ENCODE assay signal across 17 cellular contexts in the genomic region with DNA sequence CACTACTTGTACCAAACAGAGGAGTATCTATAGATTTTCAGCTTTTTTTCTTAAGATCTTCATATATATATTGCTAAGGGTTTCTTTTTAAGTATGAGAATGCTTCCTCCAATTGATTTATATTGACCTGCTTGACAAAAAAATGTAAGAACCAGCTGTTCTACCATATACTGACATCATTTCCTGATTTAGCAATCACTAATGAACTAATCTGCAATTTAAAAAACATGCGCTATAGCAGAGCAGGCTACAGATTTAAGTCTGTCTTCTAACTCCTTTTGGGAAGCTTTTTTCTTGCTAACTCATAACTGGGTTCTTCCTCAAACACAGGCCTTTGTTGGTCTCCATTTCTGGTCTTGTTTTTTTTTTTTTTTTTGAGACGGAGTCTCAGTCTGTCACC. TPM values are rescaled to one million over a fixed set of nuclear protein-coding genes. Genes with fewer than 3 reads are reported as not detected.
DNase-seq lines count a peak whose midpoint lies in the region; ATAC-seq and TF ChIP-seq lines count a peak whose summit lies in the region.
"Had no signal": no experiment of that assay in that cellular context is flagged by ENCODE, and none has a peak within 500 bp of the region (broad histone marks: within the 10 kb centered on the region; RNA-seq: fewer than 3 reads in every experiment).

No MANE protein-coding gene starts in this region.

- H3K56ac ChIP-seq in IMR-90 (ENCODE audit: extremely low read depth, insufficient read depth, low read length), result no peak overlapping the region

- dilution Hi-C loops in IMR-90 (cut with HindIII; ENCODE audit: low sequenced_read_pairs, unreplicated experiment), result no loop called here

- H2BK5ac ChIP-seq in IMR-90 (ENCODE audit: low read depth, low read length, poor library complexity, severe bottlenecking), result no peak overlapping the region

- H2BK120ac ChIP-seq in IMR-90 (ENCODE audit: low read depth, low read length), result no peak overlapping the region

- H2BK15ac ChIP-seq in IMR-90 (ENCODE audit: low read depth, low read length), result no peak overlapping the region

- intact Hi-C loops in IMR-90 (cut with micrococcal nuclease), result no loop called here
- intact Hi-C loops in left ventricle myocardium inferior (cut with micrococcal nuclease), result no loop called here

- H2BK20ac ChIP-seq in IMR-90 (ENCODE audit: low read depth, low read length), result no peak overlapping the region

- no peaks in the 10 kb centered on the region for H3K9me1 ChIP-seq in IMR-90 (ENCODE audit: insufficient read depth, low read length)

- no TSS peak for BruUV-seq in IMR-90 (replicated peaks; lab: Mats Ljungman, UMichigan)

- 80% methylated on average over 1 of the region's 2 CpGs; no CpG with 5 or more reads in 1 of the 2 experiments for WGBS in IMR-90 (ENCODE audit: extremely low coverage in 2 of 2, insufficient read length in 1 of 2), 2 experiments

- no peak overlapping the region for H4K5ac ChIP-seq in IMR-90 (ENCODE audit: low read depth, low read length)

- no peaks in the 10 kb centered on the region for H3K4me1 ChIP-seq in IMR-90 (ENCODE audit: control insufficient read depth, insufficient read depth, low read length)
- H3K4me1 ChIP-seq in left ventricle myocardium inferior, result no peaks in the 10 kb centered on the region

- DNase-seq in AG10803 (ENCODE audit: low read depth) (peak; percentile 37), IMR-90 (peak; percentile 14), choroid plexus epithelial cell (ENCODE audit: low read depth) (peak; percentile 34), fibroblast of pulmonary artery (ENCODE audit: low read depth) (peak; percentile 40), NCI-H187 (lab: John Stamatoyannopoulos, UW) (no peak), left ventricle myocardium inferior (no peak), caudate nucleus (lab: John Stamatoyannopoulos, UW) (no peak)
- DNase-seq: C1 segment of cervical spinal cord, DMS79, HFFc6, NCI-H1694 treated with DMSO at 0.1 percent for 48 hours, NCI-H2107, NCI-H2227 treated with DMSO at 0.1 percent for 48 hours, NCI-H524, NCI-H82 had no signal

- TF ChIP-seq RAD21 in IMR-90 (IDR thresholded peaks at IDR 0.05; ENCODE audit: low read length), result no peak

- H2AK5ac ChIP-seq in IMR-90 (ENCODE audit: low read depth, low read length), result no peak overlapping the region

- no peaks in the 10 kb centered on the region for H3K79me1 ChIP-seq in IMR-90 (ENCODE audit: low read depth in 1 of 2, low read length in 2 of 2)

- H4K20me1 ChIP-seq in IMR-90 (ENCODE audit: insufficient read depth, low read length), result no peaks in the 10 kb centered on the region

- TF ChIP-seq POLR2A in IMR-90 (IDR thresholded peaks at IDR 0.05; ENCODE audit: low read depth, low read length), result no peak

- H3K36me3 ChIP-seq in IMR-90 (ENCODE audit: control insufficient read depth, insufficient read depth, low read length) (no peaks in the 10 kb centered on the region), left ventricle myocardium inferior (no peaks in the 10 kb centered on the region)

- no peak overlapping the region for H3K18ac ChIP-seq in IMR-90 (ENCODE audit: low read depth, low read length)

- H3K9me3 ChIP-seq in IMR-90 (ENCODE audit: control insufficient read depth, insufficient read depth, low read length) (no peaks in the 10 kb centered on the region), left ventricle myocardium inferior (replicated peaks) (no peaks in the 10 kb centered on the region)

- no peak overlapping the region for H3K14ac ChIP-seq in IMR-90 (replicated peaks; ENCODE audit: low read depth, low read length)

- H3K4me3 ChIP-seq in AG10803 (ENCODE audit: low read length) (no peak overlapping the region), IMR-90 (ENCODE audit: insufficient read depth, low read depth, low read length) (no peak overlapping the region), choroid plexus epithelial cell (ENCODE audit: low read depth, low read length) (no peak overlapping the region), fibroblast of pulmonary artery (replicated peaks; ENCODE audit: low read depth, low read length) (no peak overlapping the region), left ventricle myocardium inferior (no peak overlapping the region)
- H3K4me3 ChIP-seq: K562 had no signal

- no peak overlapping the region for H2AK9ac ChIP-seq in IMR-90 (replicated peaks; ENCODE audit: low read depth, low read length, poor library complexity)

- no peak overlapping the region for H4K8ac ChIP-seq in IMR-90 (ENCODE audit: low read depth in 2 of 2, low read length in 2 of 2)

- no peak overlapping the region for H3K4ac ChIP-seq in IMR-90 (ENCODE audit: low read depth, low read length)

- POLR2A ChIA-PET in IMR-90 (lab: Charles Lee; ENCODE audit: unreplicated experiment), result no interaction called here

- H3K4me2 ChIP-seq in IMR-90 (ENCODE audit: low read depth, low read length), result no peak overlapping the region

- no peak overlapping the region for H3K27ac ChIP-seq in IMR-90 (ENCODE audit: insufficient read depth, low read length)
- H3K27ac ChIP-seq in left ventricle myocardium inferior (replicated peaks), result no peak overlapping the region
- H3K27ac ChIP-seq in caudate nucleus (ENCODE audit: low read depth, low read length), result no peak overlapping the region

- TF ChIP-seq CTCF in AG10803 (conservative IDR thresholded peaks at IDR 0.05; ENCODE audit: low read length), result no peak
- no peak for TF ChIP-seq CTCF in IMR-90 (conservative IDR thresholded peaks at IDR 0.05; ENCODE audit: low read depth, low read length)
- no peak for TF ChIP-seq CTCF in choroid plexus epithelial cell (conservative IDR thresholded peaks at IDR 0.05; ENCODE audit: low read depth, low read length)
- TF ChIP-seq CTCF in fibroblast of pulmonary artery (IDR thresholded peaks at IDR 0.05; ENCODE audit: low read length, missing control alignments), result no peak
- no peak for TF ChIP-seq CTCF in left ventricle myocardium inferior (IDR thresholded peaks at IDR 0.05; ENCODE audit: borderline replicate concordance)

- no peak overlapping the region for H4K91ac ChIP-seq in IMR-90 (ENCODE audit: insufficient read depth, low read depth, low read length)

- CTCF ChIA-PET in IMR-90 (lab: Yijun Ruan, JAX), result interaction anchor here (0.6 to 1.0 kb wide), 2 partner anchors 40 to 121 kb away, joined by 3 to 6 read pairs; no protein-coding TSS in a partner anchor

- H3K23ac ChIP-seq in IMR-90 (ENCODE audit: low read depth, low read length), result no peak overlapping the region

- no peak overlapping the region for H2AFZ ChIP-seq in IMR-90 (replicated peaks; ENCODE audit: low read length, poor library complexity)

- in situ Hi-C loops in IMR-90 (cut with MboI; ENCODE audit: low sequenced_read_pairs), result no loop called here

- H3K9ac ChIP-seq in IMR-90 (ENCODE audit: low read depth, low read length), result no peak overlapping the region

- H3K27me3 ChIP-seq in IMR-90 (ENCODE audit: control insufficient read depth, insufficient read depth, low read length) (no peaks in the 10 kb centered on the region), left ventricle myocardium inferior (ENCODE audit: low read depth) (no peaks in the 10 kb centered on the region)

- ATAC-seq in IMR-90 (ENCODE audit: low read depth), result no peak
- ATAC-seq in HG03045 (IDR thresholded peaks at IDR 0.05; ENCODE audit: unreplicated experiment), result no peak
- ATAC-seq: K562 had no signal

TF ChIP-seq in IMR-90, 13 proteins besides CTCF, POLR2A, EP300 and RAD21:
- no peak for TF ChIP-seq CEBPB (IDR thresholded peaks at IDR 0.05; ENCODE audit: low read depth, low read length)
- TF ChIP-seq MXI1 (IDR thresholded peaks at IDR 0.05; ENCODE audit: borderline replicate concordance, low read depth, low read length), result no peak
- TF ChIP-seq NFE2L2 (IDR thresholded peaks at IDR 0.05; ENCODE audit: low read depth, low read length), result no peak
- no peak for TF ChIP-seq CHD1 (IDR thresholded peaks at IDR 0.05; ENCODE audit: low read depth, low read length)
- no peak for TF ChIP-seq FOS (IDR thresholded peaks at IDR 0.05; ENCODE audit: low read depth, low read length)
- TF ChIP-seq MAZ (IDR thresholded peaks at IDR 0.05; ENCODE audit: borderline replicate concordance, low read depth, low read length), result no peak
- TF ChIP-seq MAFK (IDR thresholded peaks at IDR 0.05; ENCODE audit: low read depth, low read length), result no peak
- no peak for TF ChIP-seq RCOR1 (IDR thresholded peaks at IDR 0.05; ENCODE audit: insufficient replicate concordance, low read length)
- no peak for TF ChIP-seq ELK1 (IDR thresholded peaks at IDR 0.05; ENCODE audit: borderline replicate concordance, low read depth, low read length)

RNA-seq across cellular contexts. Expression of gene ABCC2, which starts 33.2 kb away (rescaled TPM):
- 0.28 and 0.36 TPM in 2 replicates for total RNA-seq in IMR-90 (2012; rRNA removed)
- 0.21 and 0.22 TPM in 2 replicates for polyA plus RNA-seq in IMR-90 (2012; rRNA removed)
- polyA plus RNA-seq in IMR-90 (2012; cell fraction: cytosol; rRNA removed), result 0.05 TPM in 2 replicates
- polyA plus RNA-seq in IMR-90 (2012; cell fraction: nucleus; rRNA removed; ENCODE audit: low replicate concordance), result 0.40 and 0.83 TPM in 2 replicates
- 0.22 TPM for total RNA-seq in left ventricle myocardium inferior

Comparison
In these comparisons a context has a peak if more than half of its experiments do, and no peak if none do; other contexts are left out.
1. DNase-seq: peak in AG10803 (single experiment), IMR-90 (single experiment), choroid plexus epithelial cell (single experiment) and fibroblast of pulmonary artery (single experiment); none in NCI-H187 (0 of 2), left ventricle myocardium inferior (single experiment) and caudate nucleus (0 of 61).